ENCODE assay signal across 24 cellular contexts in the genomic region with DNA sequence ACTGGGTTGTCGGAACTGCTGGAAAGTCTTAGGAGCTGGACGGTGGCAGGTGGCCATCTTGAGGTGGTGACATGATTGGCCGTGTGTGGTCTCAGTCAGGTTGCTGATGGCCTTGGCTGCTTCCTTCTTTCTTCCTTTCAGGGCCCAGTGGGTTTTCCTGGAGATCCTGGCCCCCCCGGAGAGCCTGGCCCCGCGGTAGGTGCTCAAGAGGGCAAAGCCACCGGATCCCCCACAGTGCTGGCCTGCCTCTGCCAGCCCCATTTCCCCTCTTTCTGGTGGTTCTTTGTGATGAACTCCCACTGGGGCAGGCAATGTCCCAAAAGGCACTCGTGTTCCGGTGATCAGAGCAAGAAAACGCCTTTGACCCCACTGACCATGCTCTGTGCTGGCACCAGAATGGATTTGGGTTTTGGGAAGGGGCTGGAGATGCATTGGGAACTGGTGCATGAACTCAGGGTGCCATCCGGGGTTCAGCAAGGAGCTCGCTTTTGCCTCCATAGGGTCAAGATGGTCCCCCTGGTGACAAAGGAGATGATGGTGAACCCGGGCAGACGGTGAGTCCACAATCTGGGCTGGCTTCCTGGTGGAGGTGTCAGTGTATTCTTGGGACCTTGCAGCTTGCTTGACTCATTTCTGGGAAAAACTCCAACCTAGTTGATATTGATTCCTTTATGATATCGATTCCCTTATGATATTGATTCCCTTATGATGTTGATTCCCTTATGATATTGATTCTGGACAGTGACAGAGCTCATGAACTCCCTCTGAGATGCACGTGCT.
"Had no signal": no experiment of that assay in that cellular context is flagged by ENCODE, and none has a peak within 500 bp of the region (broad histone marks: within the 10 kb centered on the region; RNA-seq: fewer than 3 reads in every experiment).

No MANE protein-coding gene starts in this region.

- H3K4me2 ChIP-seq: KMS-11 had no signal

- H3K4me1 ChIP-seq: adrenal gland, body of pancreas, Peyer's patch had no signal

- H3K4me3 ChIP-seq: adrenal gland, body of pancreas, Peyer's patch had no signal

- H3K36me3 Mint-ChIP-seq: activated naive CD8-positive, alpha-beta T cell treated with anti-CD3 and anti-CD28 coated beads, Interleukin-2, amount 10 ng/mL, durations not matched to agents 7 days and 5 days; WTC11 had no signal

- H3K27me3 Mint-ChIP-seq: activated naive CD8-positive, alpha-beta T cell treated with anti-CD3 and anti-CD28 coated beads, Interleukin-2, amount 10 ng/mL, durations not matched to agents 7 days and 5 days had no signal

- H3K9ac ChIP-seq: KMS-11 had no signal

- DNase-seq: activated CD4-positive, alpha-beta T cell treated with anti-CD3 and anti-CD28 coated beads for 48 hours; activated CD4-positive, alpha-beta T cell treated with anti-CD3 and anti-CD28 coated beads, Interleukin-2, amount 50 U/mL, for 4 hours; activated CD4-positive, CD25-positive, alpha-beta regulatory T cell treated with anti-CD3 and anti-CD28 coated beads, Interleukin-2, amount 50 U/mL, for 72 hours; activated CD8-positive, alpha-beta memory T cell treated with anti-CD3 and anti-CD28 coated beads, Interleukin-2, amount 50 U/mL, for 48 hours; activated CD8-positive, alpha-beta T cell treated with anti-CD3 and anti-CD28 coated beads, Interleukin-2, amount 10 ng/mL, durations not matched to agents 7 days and 5 days; activated naive CD4-positive, alpha-beta T cell treated with anti-CD3 and anti-CD28 coated beads, Interleukin-2, amount 50 U/mL, for 16 hours; activated naive CD8-positive, alpha-beta T cell treated with anti-CD3 and anti-CD28 coated beads, Interleukin-2, amount 10 ng/mL, durations not matched to agents 7 days and 5 days; activated T-cell treated with anti-CD3 and anti-CD28 coated beads, Interleukin-2, amount 50 U/mL, for 1 hour; adrenal gland; anterior cingulate cortex; body of pancreas; NCI-H1092; NCI-H1417 treated with DMSO at 0.1 percent for 48 hours; NCI-H1694 treated with DMSO at 0.1 percent for 48 hours; NCI-H2029 treated with DMSO at 0.1 percent for 48 hours; NCI-H510A treated with DMSO at 0.1 percent for 48 hours; NCI-H69; NK-92 treated with Interleukin-12 subunit alpha and Interleukin-12 subunit beta, amount 100 ng/mL, for 24 hours; Peyer's patch; SHP77 treated with DMSO at 0.1 percent for 48 hours had no signal

- H3K4me3 Mint-ChIP-seq: activated CD8-positive, alpha-beta T cell treated with anti-CD3 and anti-CD28 coated beads, Interleukin-2, amount 10 ng/mL, durations not matched to agents 7 days and 5 days; activated naive CD8-positive, alpha-beta T cell treated with anti-CD3 and anti-CD28 coated beads, Interleukin-2, amount 10 ng/mL, durations not matched to agents 7 days and 5 days; central memory CD8-positive, alpha-beta T cell; T-helper 1 cell treated with Interleukin-12 subunit alpha and Interleukin-12 subunit beta and Interleukin-4 antibody, amounts not matched to agents 30 μg/mL and 1 μg/mL, for 36 hours; WTC11 had no signal

- H3K27me3 ChIP-seq: adrenal gland, body of pancreas, Peyer's patch had no signal

- H3K4me1 Mint-ChIP-seq: activated naive CD8-positive, alpha-beta T cell treated with anti-CD3 and anti-CD28 coated beads, Interleukin-2, amount 10 ng/mL, durations not matched to agents 7 days and 5 days; central memory CD8-positive, alpha-beta T cell had no signal

- H3K27ac Mint-ChIP-seq: activated CD8-positive, alpha-beta T cell treated with anti-CD3 and anti-CD28 coated beads, Interleukin-2, amount 10 ng/mL, durations not matched to agents 7 days and 5 days; activated naive CD8-positive, alpha-beta T cell treated with anti-CD3 and anti-CD28 coated beads, Interleukin-2, amount 10 ng/mL, durations not matched to agents 7 days and 5 days; T-helper 1 cell treated with Interleukin-12 subunit alpha and Interleukin-12 subunit beta and Interleukin-4 antibody, amounts not matched to agents 30 μg/mL and 1 μg/mL, for 36 hours; WTC11 had no signal

- ATAC-seq: activated CD8-positive, alpha-beta T cell treated with anti-CD3 and anti-CD28 coated beads, Interleukin-2, amount 10 ng/mL, durations not matched to agents 7 days and 5 days; body of pancreas; WTC11 had no signal

- H3K9me3 Mint-ChIP-seq: activated naive CD8-positive, alpha-beta T cell treated with anti-CD3 and anti-CD28 coated beads, Interleukin-2, amount 10 ng/mL, durations not matched to agents 7 days and 5 days; central memory CD8-positive, alpha-beta T cell; T-helper 1 cell treated with Interleukin-12 subunit alpha and Interleukin-12 subunit beta and Interleukin-4 antibody, amounts not matched to agents 30 μg/mL and 1 μg/mL, for 36 hours; WTC11 had no signal

- H3K9me3 ChIP-seq: adrenal gland, body of pancreas, Peyer's patch had no signal

- H3K27ac ChIP-seq: adrenal gland, body of pancreas, KMS-11, Peyer's patch had no signal
